9 cellular contexts compared by ENCODE assay signal in the genomic region with DNA sequence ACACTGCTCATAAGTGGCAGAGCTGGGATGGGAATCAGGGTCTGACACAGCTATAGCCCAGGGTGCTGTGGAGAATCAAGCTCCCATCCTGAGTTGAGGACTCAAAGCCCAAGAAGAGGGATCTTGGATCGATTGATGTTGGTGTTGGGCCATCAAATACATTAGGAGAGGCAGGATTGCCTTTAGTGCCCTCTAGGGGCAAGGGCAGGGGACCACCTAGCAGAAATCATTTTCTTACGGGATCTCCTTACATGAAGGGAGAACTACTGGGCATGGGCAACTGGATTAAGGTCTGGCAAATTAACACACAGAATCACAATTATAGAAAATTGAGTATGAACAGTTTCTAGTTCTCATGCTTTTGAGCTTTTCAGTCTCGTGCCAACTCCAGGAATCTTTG. TPM values are rescaled to one million over a fixed set of nuclear protein-coding genes. Genes with fewer than 3 reads are reported as not detected.
DNase-seq lines count a peak whose midpoint lies in the region; ATAC-seq and TF ChIP-seq lines count a peak whose summit lies in the region.
"Had no signal": no experiment of that assay in that cellular context is flagged by ENCODE, and none has a peak within 500 bp of the region (broad histone marks: within the 10 kb centered on the region; RNA-seq: fewer than 3 reads in every experiment).

No MANE protein-coding gene starts in this region.

- H3F3A ChIP-seq in neural progenitor cell (ENCODE audit: low read depth) = no peaks in the 10 kb centered on the region

- peaks cover 13% of the 10 kb centered on the region for H3K27me3 Mint-ChIP-seq in activated CD8-positive, alpha-beta T cell treated with anti-CD3 and anti-CD28 coated beads, Interleukin-2, amount 10 ng/mL, durations not matched to agents 7 days and 5 days (ENCODE audit: low read depth)
- peaks cover 4% of the 10 kb centered on the region for H3K27me3 Mint-ChIP-seq in neural progenitor cell (ENCODE audit: insufficient read depth, low read depth)

- H3K36me3 ChIP-seq in neural progenitor cell = no peaks in the 10 kb centered on the region

- H3K4me1 ChIP-seq in neural progenitor cell = no peaks in the 10 kb centered on the region

- H3K79me2 ChIP-seq in neural progenitor cell (ENCODE audit: low read depth) = no peaks in the 10 kb centered on the region

- DNase-seq in NCI-H510A treated with DMSO at 0.1 percent for 48 hours (lab: John Stamatoyannopoulos, UW) (peak; percentile 7), NCI-H510A (lab: John Stamatoyannopoulos, UW) (no peak), neural progenitor cell (ENCODE audit: low spot score) (peak; percentile 34), middle frontal gyrus (ENCODE audit: extremely low spot score, low spot score) (no peak), caudate nucleus (lab: John Stamatoyannopoulos, UW) (no peak)
- peak; percentile 33 for DNase-seq in activated CD8-positive, alpha-beta T cell treated with anti-CD3 and anti-CD28 coated beads, Interleukin-2, amount 10 ng/mL, durations not matched to agents 7 days and 5 days

- H3K4me2 ChIP-seq in neural progenitor cell = no peak overlapping the region

- peak; percentile 65 for ATAC-seq in activated CD8-positive, alpha-beta T cell treated with anti-CD3 and anti-CD28 coated beads, Interleukin-2, amount 10 ng/mL, durations not matched to agents 7 days and 5 days
- ATAC-seq in GM19467 (IDR thresholded peaks at IDR 0.05; ENCODE audit: unreplicated experiment) = no peak

- no peak overlapping the region for H3K4me3 ChIP-seq in neural progenitor cell

- peaks cover 6% of the 10 kb centered on the region for H3K4me1 Mint-ChIP-seq in activated CD8-positive, alpha-beta T cell treated with anti-CD3 and anti-CD28 coated beads, Interleukin-2, amount 10 ng/mL, durations not matched to agents 7 days and 5 days (ENCODE audit: low read depth)
- no peaks in the 10 kb centered on the region for H3K4me1 Mint-ChIP-seq in neural progenitor cell

- H3K9me3 ChIP-seq in neural progenitor cell (ENCODE audit: low read depth) = no peaks in the 10 kb centered on the region

- CTCF ChIA-PET in activated CD8-positive, alpha-beta T cell treated with anti-CD3 and anti-CD28 coated beads, Interleukin-2, amount 10 ng/mL, durations not matched to agents 7 days and 5 days (lab: Charles Lee) = interaction anchor here (0.6 to 2.4 kb wide), 10 partner anchors 8 to 260 kb away, joined by 3 to 10 read pairs (median 5); a partner anchor contains a TSS

- H3K9me3 Mint-ChIP-seq in activated CD8-positive, alpha-beta T cell treated with anti-CD3 and anti-CD28 coated beads, Interleukin-2, amount 10 ng/mL, durations not matched to agents 7 days and 5 days (ENCODE audit: insufficient read depth) = no peaks in the 10 kb centered on the region
- H3K9me3 Mint-ChIP-seq in neural progenitor cell = no peaks in the 10 kb centered on the region
- H3K9me3 Mint-ChIP-seq: CD4-positive, alpha-beta memory T cell had no signal

- peak; percentile 54 for TF ChIP-seq CTCF in neural progenitor cell (IDR thresholded peaks at IDR 0.05)

- no peaks in the 10 kb centered on the region for H4K20me1 ChIP-seq in neural progenitor cell (ENCODE audit: low read depth)

- H3K4me3 Mint-ChIP-seq in activated CD8-positive, alpha-beta T cell treated with anti-CD3 and anti-CD28 coated beads, Interleukin-2, amount 10 ng/mL, durations not matched to agents 7 days and 5 days = no peak overlapping the region
- H3K4me3 Mint-ChIP-seq in neural progenitor cell = no peak overlapping the region
- H3K4me3 Mint-ChIP-seq: CD4-positive, alpha-beta memory T cell had no signal

- no peaks in the 10 kb centered on the region for H3K27me3 ChIP-seq in neural progenitor cell

- no peak overlapping the region for H3K27ac ChIP-seq in neural progenitor cell
- no peak overlapping the region for H3K27ac ChIP-seq in caudate nucleus (ENCODE audit: low read depth, low read length)

- POLR2A ChIA-PET in activated CD8-positive, alpha-beta T cell treated with anti-CD3 and anti-CD28 coated beads, Interleukin-2, amount 10 ng/mL, durations not matched to agents 7 days and 5 days (lab: Charles Lee) = no interaction called here

- H3K36me3 Mint-ChIP-seq in activated CD8-positive, alpha-beta T cell treated with anti-CD3 and anti-CD28 coated beads, Interleukin-2, amount 10 ng/mL, durations not matched to agents 7 days and 5 days (ENCODE audit: low read depth) = no peaks in the 10 kb centered on the region
- peaks cover 2% of the 10 kb centered on the region for H3K36me3 Mint-ChIP-seq in neural progenitor cell
- H3K36me3 Mint-ChIP-seq: CD4-positive, alpha-beta memory T cell had no signal

- H3K9ac ChIP-seq in neural progenitor cell = no peak overlapping the region

- no peak for TF ChIP-seq EP300 in Ishikawa (IDR thresholded peaks at IDR 0.05; ENCODE audit: borderline replicate concordance)

- no peak overlapping the region for H2AFZ ChIP-seq in neural progenitor cell (replicated peaks)

- no peak overlapping the region for H3K27ac Mint-ChIP-seq in activated CD8-positive, alpha-beta T cell treated with anti-CD3 and anti-CD28 coated beads, Interleukin-2, amount 10 ng/mL, durations not matched to agents 7 days and 5 days
- no peak overlapping the region for H3K27ac Mint-ChIP-seq in neural progenitor cell
- H3K27ac Mint-ChIP-seq: CD4-positive, alpha-beta memory T cell had no signal

- TF ChIP-seq RAD21 in Ishikawa (IDR thresholded peaks at IDR 0.05; ENCODE audit: low read depth) = peak; percentile 20; the same call in 1 of the 2 replicates

TF ChIP-seq in Ishikawa, 13 proteins besides CTCF, POLR2A, EP300 and RAD21:
- no peak for TF ChIP-seq TCF12 (IDR thresholded peaks at IDR 0.05; ENCODE audit: low read depth)
- TF ChIP-seq EGR1 (IDR thresholded peaks at IDR 0.05) = no peak
- TF ChIP-seq YY1 (IDR thresholded peaks at IDR 0.05; ENCODE audit: low read depth) = no peak
- TF ChIP-seq NFIC (IDR thresholded peaks at IDR 0.05) = no peak
- TF ChIP-seq CREB1 (IDR thresholded peaks at IDR 0.05; ENCODE audit: low read depth) = no peak
- no peak for TF ChIP-seq FOXM1 (IDR thresholded peaks at IDR 0.05; ENCODE audit: borderline replicate concordance, low read depth)
- TF ChIP-seq CEBPB (IDR thresholded peaks at IDR 0.05) = no peak
- TF ChIP-seq, protein P1, sequence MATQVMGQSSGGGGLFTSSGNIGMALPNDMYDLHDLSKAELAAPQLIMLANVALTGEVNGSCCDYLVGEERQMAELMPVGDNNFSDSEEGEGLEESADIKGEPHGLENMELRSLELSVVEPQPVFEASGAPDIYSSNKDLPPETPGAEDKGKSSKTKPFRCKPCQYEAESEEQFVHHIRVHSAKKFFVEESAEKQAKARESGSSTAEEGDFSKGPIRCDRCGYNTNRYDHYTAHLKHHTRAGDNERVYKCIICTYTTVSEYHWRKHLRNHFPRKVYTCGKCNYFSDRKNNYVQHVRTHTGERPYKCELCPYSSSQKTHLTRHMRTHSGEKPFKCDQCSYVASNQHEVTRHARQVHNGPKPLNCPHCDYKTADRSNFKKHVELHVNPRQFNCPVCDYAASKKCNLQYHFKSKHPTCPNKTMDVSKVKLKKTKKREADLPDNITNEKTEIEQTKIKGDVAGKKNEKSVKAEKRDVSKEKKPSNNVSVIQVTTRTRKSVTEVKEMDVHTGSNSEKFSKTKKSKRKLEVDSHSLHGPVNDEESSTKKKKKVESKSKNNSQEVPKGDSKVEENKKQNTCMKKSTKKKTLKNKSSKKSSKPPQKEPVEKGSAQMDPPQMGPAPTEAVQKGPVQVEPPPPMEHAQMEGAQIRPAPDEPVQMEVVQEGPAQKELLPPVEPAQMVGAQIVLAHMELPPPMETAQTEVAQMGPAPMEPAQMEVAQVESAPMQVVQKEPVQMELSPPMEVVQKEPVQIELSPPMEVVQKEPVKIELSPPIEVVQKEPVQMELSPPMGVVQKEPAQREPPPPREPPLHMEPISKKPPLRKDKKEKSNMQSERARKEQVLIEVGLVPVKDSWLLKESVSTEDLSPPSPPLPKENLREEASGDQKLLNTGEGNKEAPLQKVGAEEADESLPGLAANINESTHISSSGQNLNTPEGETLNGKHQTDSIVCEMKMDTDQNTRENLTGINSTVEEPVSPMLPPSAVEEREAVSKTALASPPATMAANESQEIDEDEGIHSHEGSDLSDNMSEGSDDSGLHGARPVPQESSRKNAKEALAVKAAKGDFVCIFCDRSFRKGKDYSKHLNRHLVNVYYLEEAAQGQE (IDR thresholded peaks at IDR 0.05; ENCODE audit: low read depth) = no peak
- TF ChIP-seq TAF1 (IDR thresholded peaks at IDR 0.05; ENCODE audit: low read depth) = no peak
- TF ChIP-seq ZBTB7A (IDR thresholded peaks at IDR 0.05; ENCODE audit: low read depth) = no peak

RNA-seq across cellular contexts. Expression of a gene that starts 24.9 kb away (rescaled TPM):
- total RNA-seq in activated CD8-positive, alpha-beta T cell treated with anti-CD3 and anti-CD28 coated beads, Interleukin-2, amount 10 ng/mL, durations not matched to agents 7 days and 5 days = 10 to 100 TPM; 30.1 to 32.2 TPM
- 76.8 and 92.0 TPM in 2 replicates for total RNA-seq in neural progenitor cell (ENCODE audit: low replicate concordance)

RNA-seq across cellular contexts. Expression of a gene that starts 38.8 kb away (rescaled TPM):
- total RNA-seq in activated CD8-positive, alpha-beta T cell treated with anti-CD3 and anti-CD28 coated beads, Interleukin-2, amount 10 ng/mL, durations not matched to agents 7 days and 5 days = 1 to 10 TPM; 3.5 to 4.0 TPM
- total RNA-seq in neural progenitor cell (ENCODE audit: low replicate concordance) = 14.8 and 15.2 TPM in 2 replicates

RNA-seq across cellular contexts. Expression of a gene that starts 39.0 kb away (rescaled TPM):
- total RNA-seq in activated CD8-positive, alpha-beta T cell treated with anti-CD3 and anti-CD28 coated beads, Interleukin-2, amount 10 ng/mL, durations not matched to agents 7 days and 5 days = 10 to 100 TPM; 50.8 to 53.1 TPM
- total RNA-seq in neural progenitor cell (ENCODE audit: low replicate concordance) = 64.2 and 112 TPM in 2 replicates

Comparison
In these comparisons a context has a peak if more than half of its experiments do, and no peak if none do; other contexts are left out.
1. DNase-seq: peak in NCI-H510A treated with DMSO at 0.1 percent for 48 hours (single experiment), activated CD8-positive, alpha-beta T cell treated with anti-CD3 and anti-CD28 coated beads, Interleukin-2, amount 10 ng/mL, durations not matched to agents 7 days and 5 days (single experiment) and neural progenitor cell (single experiment); none in NCI-H510A (single experiment), middle frontal gyrus (single experiment) and caudate nucleus (0 of 61).